In genomic region chr12:70719672-70720420, GRCh38 we compare ENCODE assay signal across 8 cellular contexts.
A peak's percentile ranks its signal among the peaks of the same experiment; 100 is the strongest.
DNase-seq lines count a peak whose midpoint lies in the region; ATAC-seq, FAIRE-seq and TF ChIP-seq lines count a peak whose summit lies in the region.

No MANE protein-coding gene starts in this region.

- H3K27ac Mint-ChIP-seq in activated T-cell treated with anti-CD3 and anti-CD28 coated beads, Interleukin-2, amount 50 U/mL, for 24 hours = no peak overlapping the region
- H3K27ac Mint-ChIP-seq in osteocyte (ENCODE audit: unreplicated experiment) = no peak overlapping the region

- peak; percentile 45 for DNase-seq in DMS53 treated with DMSO at 0.1 percent for 48 hours (lab: John Stamatoyannopoulos, UW; ENCODE audit: unreplicated experiment)
- no peak for DNase-seq in H54 (ENCODE audit: insufficient read length, low spot score)
- DNase-seq in NCI-H2227 (lab: John Stamatoyannopoulos, UW; ENCODE audit: unreplicated experiment) = peak; percentile 78
- peak; percentile 41 for DNase-seq in activated T-cell treated with anti-CD3 and anti-CD28 coated beads, Interleukin-2, amount 50 U/mL, for 24 hours
- DNase-seq in globus pallidus (ENCODE audit: low spot score) = peak; percentile 53
- no peak for DNase-seq in osteocyte (ENCODE audit: extremely low spot score, unreplicated experiment)

- FAIRE-seq in H54 (lab: Jason Lieb, UNC) = peak; percentile 78

- peaks cover 19% of the 10 kb centered on the region for H3K27me3 Mint-ChIP-seq in activated T-cell treated with anti-CD3 and anti-CD28 coated beads, Interleukin-2, amount 50 U/mL, for 24 hours
- H3K27me3 Mint-ChIP-seq in osteocyte (ENCODE audit: unreplicated experiment) = peaks cover 26% of the 10 kb centered on the region

- H3K36me3 Mint-ChIP-seq in activated T-cell treated with anti-CD3 and anti-CD28 coated beads, Interleukin-2, amount 50 U/mL, for 24 hours (ENCODE audit: low read depth) = no peaks in the 10 kb centered on the region
- no peaks in the 10 kb centered on the region for H3K36me3 Mint-ChIP-seq in osteocyte (ENCODE audit: unreplicated experiment)

- ATAC-seq in GM18873 (IDR thresholded peaks at IDR 0.05; ENCODE audit: low FRiP score, unreplicated experiment) (no peak), HG02938 (IDR thresholded peaks at IDR 0.05; ENCODE audit: unreplicated experiment) (no peak)

- peak overlapping the region; percentile 63 for H3K4me3 Mint-ChIP-seq in activated T-cell treated with anti-CD3 and anti-CD28 coated beads, Interleukin-2, amount 50 U/mL, for 24 hours
- peak overlapping the region; percentile 73 for H3K4me3 Mint-ChIP-seq in osteocyte (ENCODE audit: unreplicated experiment)

- no peak for TF ChIP-seq POLR2A in H54 (IDR thresholded peaks at IDR 0.05; ENCODE audit: low read depth, low read length)

- TF ChIP-seq CTCF in osteocyte (IDR thresholded peaks at IDR 0.05) = peak; percentile 98

- H3K9me3 Mint-ChIP-seq in activated T-cell treated with anti-CD3 and anti-CD28 coated beads, Interleukin-2, amount 50 U/mL, for 24 hours = no peaks in the 10 kb centered on the region
- H3K9me3 Mint-ChIP-seq in osteocyte (ENCODE audit: unreplicated experiment) = no peaks in the 10 kb centered on the region

- peaks cover 16% of the 10 kb centered on the region for H3K4me1 Mint-ChIP-seq in activated T-cell treated with anti-CD3 and anti-CD28 coated beads, Interleukin-2, amount 50 U/mL, for 24 hours (ENCODE audit: low read depth)
- H3K4me1 Mint-ChIP-seq in osteocyte (ENCODE audit: unreplicated experiment) = peaks cover 3% of the 10 kb centered on the region

Comparison
In these comparisons a context has a peak if more than half of its experiments do, and no peak if none do; other contexts are left out.
1. DNase-seq: peak in DMS53 treated with DMSO at 0.1 percent for 48 hours (single experiment), NCI-H2227 (single experiment), activated T-cell treated with anti-CD3 and anti-CD28 coated beads, Interleukin-2, amount 50 U/mL, for 24 hours (single experiment) and globus pallidus (single experiment); none in H54 (single experiment) and osteocyte (single experiment).